22 cellular contexts compared by ENCODE assay signal in genomic region chr3:71857926-71858325, GRCh38.
"Had no signal": no experiment of that assay in that cellular context is flagged by ENCODE, and none has a peak within 500 bp of the region (broad histone marks: within the 10 kb centered on the region; RNA-seq: fewer than 3 reads in every experiment).

No MANE protein-coding gene starts in this region.

- H3K4me3 ChIP-seq: adrenal gland, coronary artery, dorsolateral prefrontal cortex, gastroesophageal sphincter, neural progenitor cell, tibial nerve had no signal

- H3K36me3 ChIP-seq: adrenal gland, brain microvascular endothelial cell, gastroesophageal sphincter, neural progenitor cell, spleen, tibial nerve had no signal

- H3K27me3 ChIP-seq: brain microvascular endothelial cell, neural progenitor cell, tibial nerve had no signal

- H3K4me1 ChIP-seq: adrenal gland, gastroesophageal sphincter, neural progenitor cell had no signal

- DNase-seq: activated CD4-positive, alpha-beta T cell treated with anti-CD3 and anti-CD28 coated beads for 4 hours; activated CD4-positive, alpha-beta T cell treated with anti-CD3 and anti-CD28 coated beads, Interleukin-2, amount 50 U/mL, for 48 hours; activated CD8-positive, alpha-beta memory T cell treated with anti-CD3 and anti-CD28 coated beads for 24 hours; activated effector memory CD4-positive, alpha-beta T cell treated with anti-CD3 and anti-CD28 coated beads, Interleukin-2, amount 50 U/mL, for 16 hours; activated naive CD4-positive, alpha-beta T cell treated with anti-CD3 and anti-CD28 coated beads for 36 hours; activated naive CD8-positive, alpha-beta T cell treated with anti-CD3 and anti-CD28 coated beads for 36 hours; aorta; brain microvascular endothelial cell; dorsolateral prefrontal cortex; effector memory CD4-positive, alpha-beta T cell; hippocampal formation; left colon; naive thymus-derived CD8-positive, alpha-beta T cell; right cardiac atrium; spleen; stimulated activated naive CD4-positive, alpha-beta T cell had no signal

- ATAC-seq: gastroesophageal sphincter; left colon; naive thymus-derived CD8-positive, alpha-beta T cell; right cardiac atrium had no signal

- H3K9me3 ChIP-seq: adrenal gland had no signal

- H3K27ac ChIP-seq: brain microvascular endothelial cell, coronary artery, gastroesophageal sphincter, neural progenitor cell, tibial nerve, VCaP had no signal
